ENCODE assay signal across 29 cellular contexts in the genomic region with DNA sequence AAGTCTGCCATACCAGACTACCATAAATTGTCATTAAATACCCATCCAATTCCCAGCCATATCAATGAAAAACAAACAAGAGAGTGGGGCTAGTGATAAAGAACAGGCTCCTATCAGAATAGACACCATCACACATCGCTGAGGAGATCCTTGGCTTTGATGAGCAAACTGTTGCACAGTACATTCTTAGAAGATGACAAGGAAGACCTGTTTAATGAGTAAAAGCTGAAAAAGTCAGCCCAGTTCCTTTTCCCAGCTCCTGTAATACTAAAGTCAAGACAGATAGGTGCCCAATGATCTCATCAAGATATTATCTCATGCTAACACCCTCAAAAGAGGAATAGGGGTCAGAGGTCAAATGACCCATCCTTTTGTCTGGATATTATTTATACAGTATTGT.
DNase-seq lines count a peak whose midpoint lies in the region; ATAC-seq, FAIRE-seq and TF ChIP-seq lines count a peak whose summit lies in the region.
"Had no signal": no experiment of that assay in that cellular context is flagged by ENCODE, and none has a peak within 500 bp of the region (broad histone marks: within the 10 kb centered on the region; RNA-seq: fewer than 3 reads in every experiment).

No MANE protein-coding gene starts in this region.

- no peak overlapping the region for H3K9ac ChIP-seq in mesenchymal stem cell (ENCODE audit: low read length)

- H3K4me3 ChIP-seq in epithelial cell of proximal tubule (ENCODE audit: low read depth, low read length), result no peak overlapping the region
- no peak overlapping the region for H3K4me3 ChIP-seq in mesenchymal stem cell (ENCODE audit: insufficient read depth in 1 of 2, low read depth in 1 of 2, low read length in 2 of 2)
- no peak overlapping the region for H3K4me3 ChIP-seq in upper lobe of left lung
- H3K4me3 ChIP-seq: prostate gland, SK-N-MC, suprapubic skin had no signal

- no peak overlapping the region for H2BK15ac ChIP-seq in mesenchymal stem cell (ENCODE audit: low read depth, poor library complexity, severe bottlenecking)

- no peaks in the 10 kb centered on the region for H3K4me1 ChIP-seq in mesenchymal stem cell (ENCODE audit: control insufficient read depth, insufficient read depth, low read depth, low read length)
- H3K4me1 ChIP-seq in upper lobe of left lung, result peaks cover 0 to 6% (median 2%) of the 10 kb centered on the region in 4 donors
- H3K4me1 ChIP-seq: prostate gland had no signal

- no peak overlapping the region for H3K4me2 ChIP-seq in mesenchymal stem cell (ENCODE audit: low read length, poor library complexity, severe bottlenecking)

- H3K4me3 Mint-ChIP-seq in progenitor cell of endocrine pancreas (ENCODE audit: low read depth), result no peak overlapping the region
- H3K4me3 Mint-ChIP-seq: activated naive CD8-positive, alpha-beta T cell treated with anti-CD3 and anti-CD28 coated beads for 36 hours; CD4-positive, alpha-beta T cell; endodermal cell; memory B cell; stimulated activated naive B cell treated with anti-CD40 and anti-IgM and Interleukin-4, amounts not matched to agents 10 μg/mL and 1 μg/mL and 100 μg/mL, for 72 hours; T-helper 2 cell treated with Interferon-gamma antibody and Interleukin-4, amounts not matched to agents 5 μg/mL and 100 μg/mL, for 36 hours had no signal

- H3K79me1 ChIP-seq in mesenchymal stem cell (replicated peaks; ENCODE audit: low read length, poor library complexity, severe bottlenecking), result no peaks in the 10 kb centered on the region

- H3K9me3 ChIP-seq in mesenchymal stem cell (ENCODE audit: control insufficient read depth, low read length), result no peaks in the 10 kb centered on the region
- H3K9me3 ChIP-seq in upper lobe of left lung, result no peaks in the 10 kb centered on the region
- H3K9me3 ChIP-seq: prostate gland, suprapubic skin had no signal

- no peak overlapping the region for H3K23ac ChIP-seq in mesenchymal stem cell (ENCODE audit: low read length in 2 of 2)

- H2BK12ac ChIP-seq in mesenchymal stem cell (ENCODE audit: low read length in 2 of 2), result no peak overlapping the region

- TF ChIP-seq EP300 in upper lobe of left lung (IDR thresholded peaks at IDR 0.05), result no peak

- H2AK5ac ChIP-seq in mesenchymal stem cell (ENCODE audit: low read length, severe bottlenecking), result no peak overlapping the region

- H3K27me3 Mint-ChIP-seq in progenitor cell of endocrine pancreas, result peaks cover 23% of the 10 kb centered on the region

- TF ChIP-seq CTCF in epithelial cell of proximal tubule (conservative IDR thresholded peaks at IDR 0.05; ENCODE audit: low read depth, low read length) (no peak), progenitor cell of endocrine pancreas (IDR thresholded peaks at IDR 0.05; ENCODE audit: unreplicated experiment) (no peak), upper lobe of left lung (IDR thresholded peaks at IDR 0.05) (no peak)

- H4K91ac ChIP-seq in mesenchymal stem cell (ENCODE audit: low read length), result no peak overlapping the region

- no peaks in the 10 kb centered on the region for H3K36me3 ChIP-seq in mesenchymal stem cell (ENCODE audit: control insufficient read depth in 1 of 2, insufficient read depth in 2 of 2, low read depth in 1 of 2, low read length in 2 of 2)
- H3K36me3 ChIP-seq in upper lobe of left lung, result no peaks in the 10 kb centered on the region
- H3K36me3 ChIP-seq: prostate gland, suprapubic skin had no signal

- ATAC-seq in GM18498 (IDR thresholded peaks at IDR 0.05; ENCODE audit: unreplicated experiment) (no peak), upper lobe of left lung (ENCODE audit: low FRiP score in 2 of 2) (no peak), HG03565 (IDR thresholded peaks at IDR 0.05; ENCODE audit: unreplicated experiment) (no peak)
- ATAC-seq: left colon; stimulated activated naive B cell treated with anti-CD40 and anti-IgM and Interleukin-4, amounts not matched to agents 10 μg/mL and 1 μg/mL and 100 μg/mL, for 72 hours had no signal

- no peak overlapping the region for H3K18ac ChIP-seq in mesenchymal stem cell (ENCODE audit: low read depth in 1 of 2, low read length in 2 of 2)

- no peak overlapping the region for H3K27ac Mint-ChIP-seq in progenitor cell of endocrine pancreas
- H3K27ac Mint-ChIP-seq: activated naive CD8-positive, alpha-beta T cell treated with anti-CD3 and anti-CD28 coated beads for 36 hours; CD4-positive, alpha-beta T cell; endodermal cell; memory B cell; stimulated activated naive B cell treated with anti-CD40 and anti-IgM and Interleukin-4, amounts not matched to agents 10 μg/mL and 1 μg/mL and 100 μg/mL, for 72 hours; T-helper 2 cell treated with Interferon-gamma antibody and Interleukin-4, amounts not matched to agents 5 μg/mL and 100 μg/mL, for 36 hours had no signal

- H2BK5ac ChIP-seq in mesenchymal stem cell (ENCODE audit: low read depth, low read length, poor library complexity, severe bottlenecking), result no peak overlapping the region

- H3K27ac ChIP-seq in mesenchymal stem cell (ENCODE audit: low read length, poor library complexity, severe bottlenecking) (no peak overlapping the region), upper lobe of left lung (no peak overlapping the region)
- H3K27ac ChIP-seq: prostate gland, SK-N-MC, suprapubic skin, VCaP had no signal

- no peak overlapping the region for H2BK120ac ChIP-seq in mesenchymal stem cell (ENCODE audit: low read depth, low read length)

- DNase-seq in ELR (ENCODE audit: low read depth) (peak; percentile 92), RCC 7860 (ENCODE audit: low spot score) (peak; percentile 97), epithelial cell of proximal tubule (ENCODE audit: low read depth) (peak; percentile 90), mesenchymal stem cell (peak; percentile 1), progenitor cell of endocrine pancreas (ENCODE audit: low spot score, unreplicated experiment) (no peak), upper lobe of left lung (no peak)
- DNase-seq: activated CD4-positive, alpha-beta T cell treated with anti-CD3 and anti-CD28 coated beads for 4 hours; activated effector memory CD4-positive, alpha-beta T cell treated with Interleukin-2 at 50 U/mL for 16 hours; activated naive CD8-positive, alpha-beta T cell treated with anti-CD3 and anti-CD28 coated beads for 36 hours; activated T-cell treated with anti-CD3 and anti-CD28 coated beads for 4 hours; CD4-positive, alpha-beta T cell; central memory CD4-positive, alpha-beta T cell; endodermal cell; KG1; left colon; NCI-H1436; NCI-H2081 treated with DMSO at 0.1 percent for 48 hours; NCI-H345; NCI-H748 treated with DMSO at 0.1 percent for 48 hours; stimulated activated naive B cell treated with anti-CD40 and anti-IgM and Interleukin-4, amounts not matched to agents 10 μg/mL and 1 μg/mL and 100 μg/mL, for 72 hours had no signal

- H3K36me3 Mint-ChIP-seq in progenitor cell of endocrine pancreas (ENCODE audit: insufficient read depth), result no peaks in the 10 kb centered on the region
- H3K36me3 Mint-ChIP-seq: activated naive CD8-positive, alpha-beta T cell treated with anti-CD3 and anti-CD28 coated beads for 36 hours; stimulated activated naive B cell treated with anti-CD40 and anti-IgM and Interleukin-4, amounts not matched to agents 10 μg/mL and 1 μg/mL and 100 μg/mL, for 72 hours had no signal

- H2AFZ ChIP-seq in mesenchymal stem cell (ENCODE audit: low read depth, low read length), result no peak overlapping the region

- H3K27me3 ChIP-seq in mesenchymal stem cell (ENCODE audit: control insufficient read depth in 1 of 2, insufficient read depth in 1 of 2, low read length in 2 of 2), result peaks cover 11% of the 10 kb centered on the region in 2 experiments
- no peaks in the 10 kb centered on the region for H3K27me3 ChIP-seq in upper lobe of left lung

- FAIRE-seq in RCC 7860 (lab: Jason Lieb, UNC), result peak; percentile 93
- FAIRE-seq: H1 had no signal

- H3K4ac ChIP-seq in mesenchymal stem cell (ENCODE audit: low read depth in 1 of 2, low read length in 2 of 2), result no peak overlapping the region

- H3K9me3 Mint-ChIP-seq in progenitor cell of endocrine pancreas (ENCODE audit: low read depth), result peaks cover 11% of the 10 kb centered on the region
- H3K9me3 Mint-ChIP-seq: activated naive CD8-positive, alpha-beta T cell treated with anti-CD3 and anti-CD28 coated beads for 36 hours; CD4-positive, alpha-beta T cell had no signal

- 25% methylated on average over 1 of the region's 1 CpG for WGBS in mesenchymal stem cell
- 56 to 78% methylated on average over 1 of the region's 1 CpG for WGBS in upper lobe of left lung, 2 donors

- H3K14ac ChIP-seq in mesenchymal stem cell (ENCODE audit: low read length in 2 of 2), result no peak overlapping the region

- H3K4me1 Mint-ChIP-seq in progenitor cell of endocrine pancreas (ENCODE audit: low read depth), result peaks cover under 1% of the 10 kb centered on the region

- no peak for TF ChIP-seq POLR2A in upper lobe of left lung (IDR thresholded peaks at IDR 0.05)

- H4K8ac ChIP-seq in mesenchymal stem cell (ENCODE audit: low read length), result no peak overlapping the region

Comparison
In these comparisons a context has a peak if more than half of its experiments do, and no peak if none do; other contexts are left out.
1. DNase-seq: peak in ELR (single experiment), RCC 7860 (single experiment), epithelial cell of proximal tubule (single experiment) and mesenchymal stem cell (single experiment); none in progenitor cell of endocrine pancreas (single experiment) and upper lobe of left lung (0 of 2).